In the genomic region with DNA sequence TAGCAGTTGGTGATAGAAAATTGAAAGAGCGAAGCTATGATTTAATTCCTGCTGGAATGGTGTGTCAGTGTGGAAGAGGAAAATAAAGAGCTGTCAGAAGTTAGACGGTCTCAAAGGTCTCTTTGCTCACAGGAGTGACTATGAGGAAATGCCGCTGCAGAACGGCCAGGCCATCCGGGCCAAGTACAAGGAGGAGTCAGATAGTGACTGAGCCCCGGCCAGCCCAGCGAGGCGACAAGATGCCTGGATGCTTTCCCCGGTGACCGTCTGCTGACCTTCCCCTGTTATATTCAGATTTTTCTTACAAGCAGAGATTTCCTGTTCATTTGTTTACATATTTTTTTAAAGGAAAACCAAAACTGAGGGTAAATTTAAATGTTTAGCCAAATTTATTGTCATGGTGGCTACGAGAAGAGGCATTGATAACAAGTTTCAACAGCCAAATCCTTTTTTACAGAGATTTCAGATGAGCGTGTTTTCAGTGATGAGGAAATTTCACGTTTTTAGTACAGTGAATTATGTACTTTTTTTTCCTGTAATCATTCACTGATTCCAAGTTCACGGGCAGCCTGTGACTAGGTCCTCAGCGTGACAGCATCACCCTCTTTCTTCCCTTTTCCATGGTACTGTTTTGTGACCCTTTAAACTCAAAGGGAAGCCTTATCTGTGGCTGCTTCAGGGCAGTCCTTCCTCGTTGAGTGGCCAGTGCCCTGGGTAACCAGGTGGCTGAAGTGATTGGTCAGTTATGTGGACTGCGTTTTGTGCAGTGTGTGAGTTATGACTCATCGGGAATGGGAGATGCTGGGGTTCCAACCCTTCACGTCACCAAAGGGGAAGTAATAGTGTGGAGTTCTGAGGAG, we compare ENCODE assay signal across 8 cellular contexts. TPM values are rescaled to one million over a fixed set of nuclear protein-coding genes. Genes with fewer than 3 reads are reported as not detected.
A peak's percentile ranks its signal among the peaks of the same experiment; 100 is the strongest.
DNase-seq lines count a peak whose midpoint lies in the region; TF ChIP-seq lines count a peak whose summit lies in the region.

No MANE protein-coding gene starts in this region.

- DNase-seq in HCEC 1CT (peak; percentile 89), cardiac muscle cell (ENCODE audit: low read depth in 1 of 2, low spot score in 1 of 2) (peak in 1 of 2 donors; percentile 86), NCI-H2029 treated with DMSO at 0.1 percent for 48 hours (lab: John Stamatoyannopoulos, UW) (no peak), activated gamma-delta T cell (lab: John Stamatoyannopoulos, UW) (no peak), NCI-H748 treated with DMSO at 0.1 percent for 48 hours (lab: John Stamatoyannopoulos, UW) (no peak), amygdala (lab: John Stamatoyannopoulos, UW) (no peak)
- DNase-seq in activated CD8-positive, alpha-beta memory T cell treated with anti-CD3 and anti-CD28 coated beads, Interleukin-2, amount 50 U/mL, for 48 hours: peak; percentile 44

- no peak overlapping the region for H3K4me3 ChIP-seq in cardiac muscle cell
- peak overlapping the region; percentile 3 for H3K4me3 ChIP-seq in rectal smooth muscle tissue (ENCODE audit: low read length)

- H3K27me3 ChIP-seq in cardiac muscle cell (no peaks in the 10 kb centered on the region), rectal smooth muscle tissue (ENCODE audit: control insufficient read depth, insufficient read depth, low read length) (no peaks in the 10 kb centered on the region)

- H3K9me3 ChIP-seq in cardiac muscle cell (ENCODE audit: low read depth): no peaks in the 10 kb centered on the region

- TF ChIP-seq CTCF in cardiac muscle cell (IDR thresholded peaks at IDR 0.05; ENCODE audit: low read depth, low read length): no peak

- H3K27ac ChIP-seq in cardiac muscle cell: peak overlapping the region; percentile 24
- peak overlapping the region; percentile 52 for H3K27ac ChIP-seq in rectal smooth muscle tissue (ENCODE audit: low read depth, low read length)

- no peak overlapping the region for H3K9ac ChIP-seq in rectal smooth muscle tissue (ENCODE audit: low read length)

- H3K4me1 ChIP-seq in cardiac muscle cell (ENCODE audit: low read depth) (peaks cover 40% of the 10 kb centered on the region), rectal smooth muscle tissue (ENCODE audit: control insufficient read depth, insufficient read depth, low read length) (no peaks in the 10 kb centered on the region)

- H3K36me3 ChIP-seq in cardiac muscle cell (peaks cover 24% of the 10 kb centered on the region), rectal smooth muscle tissue (ENCODE audit: control insufficient read depth, insufficient read depth, low read length) (peaks cover 18% of the 10 kb centered on the region)

RNA-seq across cellular contexts. Expression of a gene that starts 12.6 kb away (rescaled TPM):
- total RNA-seq in cardiac muscle cell: 86.5 and 102 TPM in 2 replicates
- polyA plus RNA-seq in cardiac muscle cell: 423 and 459 TPM in 2 replicates

RNA-seq across cellular contexts. Expression of a gene that starts 17.9 kb away (rescaled TPM):
- 6.7 and 9.9 TPM in 2 replicates for total RNA-seq in cardiac muscle cell
- polyA plus RNA-seq in cardiac muscle cell: 11.4 and 15.9 TPM in 2 replicates

Comparison
In these comparisons a context has a peak if more than half of its experiments do, and no peak if none do; other contexts are left out.
1. DNase-seq: peak in HCEC 1CT (single experiment) and activated CD8-positive, alpha-beta memory T cell treated with anti-CD3 and anti-CD28 coated beads, Interleukin-2, amount 50 U/mL, for 48 hours (single experiment); none in NCI-H2029 treated with DMSO at 0.1 percent for 48 hours (single experiment), activated gamma-delta T cell (single experiment), NCI-H748 treated with DMSO at 0.1 percent for 48 hours (single experiment) and amygdala (0 of 56).